Comparison of ENCODE assay signal across 1 cellular context in the genomic region with DNA sequence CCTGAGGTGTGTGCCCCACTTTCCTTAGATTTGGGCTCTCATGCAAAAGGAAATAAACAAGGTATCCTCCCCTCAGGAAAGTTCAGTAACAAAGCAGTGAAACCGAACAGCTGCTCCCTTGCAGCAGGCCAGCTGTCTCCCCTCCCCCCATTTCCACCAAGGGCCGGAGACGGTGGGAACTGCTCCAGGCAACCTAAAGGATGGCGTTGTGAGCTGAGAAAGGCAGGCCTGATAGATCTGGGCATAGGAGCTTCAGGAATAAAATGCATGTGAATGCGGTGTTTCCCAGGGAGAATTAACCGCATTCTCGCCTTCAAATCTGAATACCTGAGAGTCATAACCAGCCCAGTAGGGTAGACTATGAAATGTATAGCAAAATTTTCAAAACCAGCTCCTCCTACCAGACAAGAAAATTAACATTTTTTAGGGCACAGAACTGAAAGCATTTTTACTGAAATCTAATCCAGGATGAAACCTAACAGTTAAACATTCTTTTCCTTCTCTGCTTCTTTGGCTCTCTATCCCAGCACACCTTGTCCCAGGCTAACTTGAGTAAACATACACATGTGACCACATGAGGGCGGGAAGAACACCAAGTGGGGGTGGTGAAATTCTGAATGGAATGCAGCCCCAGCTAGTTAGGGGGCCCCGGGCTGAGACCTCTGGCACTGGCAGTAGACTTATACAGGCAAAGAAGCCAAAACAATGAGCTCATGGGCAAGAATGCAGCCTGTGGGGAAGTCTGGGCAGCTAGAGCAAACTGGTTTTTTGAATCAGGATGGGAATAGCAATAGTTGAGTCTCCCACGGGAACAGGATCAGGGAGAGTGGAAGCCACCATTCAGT.
TF ChIP-seq lines count a peak whose summit lies in the region.

No MANE protein-coding gene starts in this region.

TF ChIP-seq in HepG2, 621 proteins besides CTCF, POLR2A, EP300 and RAD21 (continued from another document):
- TF ChIP-seq ZNF343 (CRISPR knock-in tag; IDR thresholded peaks at IDR 0.05), result no peak
- TF ChIP-seq SNAI1 (CRISPR knock-in tag; IDR thresholded peaks at IDR 0.05; ENCODE audit: borderline replicate concordance), result no peak
- TF ChIP-seq GZF1 (CRISPR knock-in tag; IDR thresholded peaks at IDR 0.05), result no peak
- TF ChIP-seq ZBTB7B (CRISPR knock-in tag; IDR thresholded peaks at IDR 0.05), result peak; percentile 81; the same call in 1 of the 2 replicates
- TF ChIP-seq ZNF547 (CRISPR knock-in tag; IDR thresholded peaks at IDR 0.05), result no peak
- no peak for TF ChIP-seq TBP (CRISPR knock-in tag; IDR thresholded peaks at IDR 0.05)
- TF ChIP-seq ZNF557 (CRISPR knock-in tag; IDR thresholded peaks at IDR 0.05), result 0 out of 2 replicates have a peak, but pooled peaks have one; percentile 36
- no peak for TF ChIP-seq HIVEP1 (CRISPR knock-in tag; IDR thresholded peaks at IDR 0.05)
- TF ChIP-seq ATRX (CRISPR knock-in tag; IDR thresholded peaks at IDR 0.05; ENCODE audit: borderline replicate concordance), result no peak
- TF ChIP-seq, protein P1, sequence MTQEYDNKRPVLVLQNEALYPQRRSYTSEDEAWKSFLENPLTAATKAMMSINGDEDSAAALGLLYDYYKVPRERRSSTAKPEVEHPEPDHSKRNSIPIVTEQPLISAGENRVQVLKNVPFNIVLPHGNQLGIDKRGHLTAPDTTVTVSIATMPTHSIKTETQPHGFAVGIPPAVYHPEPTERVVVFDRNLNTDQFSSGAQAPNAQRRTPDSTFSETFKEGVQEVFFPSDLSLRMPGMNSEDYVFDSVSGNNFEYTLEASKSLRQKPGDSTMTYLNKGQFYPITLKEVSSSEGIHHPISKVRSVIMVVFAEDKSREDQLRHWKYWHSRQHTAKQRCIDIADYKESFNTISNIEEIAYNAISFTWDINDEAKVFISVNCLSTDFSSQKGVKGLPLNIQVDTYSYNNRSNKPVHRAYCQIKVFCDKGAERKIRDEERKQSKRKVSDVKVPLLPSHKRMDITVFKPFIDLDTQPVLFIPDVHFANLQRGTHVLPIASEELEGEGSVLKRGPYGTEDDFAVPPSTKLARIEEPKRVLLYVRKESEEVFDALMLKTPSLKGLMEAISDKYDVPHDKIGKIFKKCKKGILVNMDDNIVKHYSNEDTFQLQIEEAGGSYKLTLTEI (CRISPR knock-in tag; conservative IDR thresholded peaks at IDR 0.05), result no peak
TF ChIP-seq in HepG2: peak in this region for 137.
